Comparison of ENCODE assay signal across 8 cellular contexts in the genomic region with DNA sequence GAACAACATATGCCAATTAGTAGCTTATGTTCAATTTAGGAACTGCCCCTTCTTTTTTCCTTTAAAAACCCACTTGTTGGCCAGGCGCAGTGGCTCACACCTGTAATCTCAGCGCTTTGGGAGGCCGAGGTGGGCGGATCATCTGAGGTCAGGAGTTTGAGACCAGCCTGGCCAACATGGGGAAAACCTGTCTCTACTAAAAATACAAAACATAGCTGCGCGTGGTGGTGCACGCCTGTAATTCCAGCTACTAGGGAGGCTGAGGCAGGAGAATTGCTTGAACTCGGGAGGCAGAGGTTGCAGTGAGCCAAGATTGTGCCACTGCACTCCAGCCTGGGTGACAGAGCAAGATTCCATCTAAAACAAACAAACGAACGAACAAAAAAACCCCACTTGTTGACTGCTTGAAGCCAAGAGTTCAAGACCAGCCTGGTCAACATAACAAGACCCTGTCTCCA. TPM values are rescaled to one million over a fixed set of nuclear protein-coding genes. Genes with fewer than 3 reads are reported as not detected.
A peak's percentile ranks its signal among the peaks of the same experiment; 100 is the strongest.
DNase-seq lines count a peak whose midpoint lies in the region; ATAC-seq lines count a peak whose summit lies in the region.
"Not testable (repeated sequence)": the region's sequence is repeated elsewhere in the genome, so short reads cannot be mapped to it uniquely, and the experiment has no call there.

No MANE protein-coding gene starts in this region.

- intact Hi-C loops in activated T-helper 1 cell treated with anti-CD3 and anti-CD28 coated beads, Interleukin-12 subunit alpha, Interleukin-12 subunit beta, Interleukin-2, Interleukin-4 antibody, amounts not matched to agents 30 ng/mL and 10 ng/mL and 1 ng/mL, durations not matched to agents 14 hours and 24 hours and 36 hours (cut with micrococcal nuclease): not testable (repeated sequence)

- H3K27ac ChIP-seq in Karpas-422 (ENCODE audit: low read length): not testable (repeated sequence)

- H3K4me3 Mint-ChIP-seq in activated T-helper 1 cell treated with anti-CD3 and anti-CD28 coated beads, Interleukin-12 subunit alpha, Interleukin-12 subunit beta, Interleukin-2, Interleukin-4 antibody, amounts not matched to agents 30 ng/mL and 10 ng/mL and 1 ng/mL, durations not matched to agents 14 hours and 24 hours and 36 hours: not testable (repeated sequence)
- peak overlapping the region; percentile 18 for H3K4me3 Mint-ChIP-seq in stimulated activated memory B cell treated with anti-CD40 and anti-IgM and Interleukin-4, amounts not matched to agents 10 μg/mL and 1 μg/mL and 100 μg/mL, for 72 hours

- 0 out of 2 replicates have a peak overlapping the region, but pooled peaks have one; percentile 38 for H3K4me3 ChIP-seq in Karpas-422 (ENCODE audit: low read length)

- not testable (repeated sequence) for H3K4me1 Mint-ChIP-seq in activated T-helper 1 cell treated with anti-CD3 and anti-CD28 coated beads, Interleukin-12 subunit alpha, Interleukin-12 subunit beta, Interleukin-2, Interleukin-4 antibody, amounts not matched to agents 30 ng/mL and 10 ng/mL and 1 ng/mL, durations not matched to agents 14 hours and 24 hours and 36 hours (ENCODE audit: low read depth)
- H3K4me1 Mint-ChIP-seq in stimulated activated memory B cell treated with anti-CD40 and anti-IgM and Interleukin-4, amounts not matched to agents 10 μg/mL and 1 μg/mL and 100 μg/mL, for 72 hours: peaks cover 68% of the 10 kb centered on the region

- H3K9me3 ChIP-seq in Karpas-422 (ENCODE audit: low read length): not testable (repeated sequence)

- DNase-seq in Karpas-422; activated T-helper 1 cell treated with anti-CD3 and anti-CD28 coated beads, Interleukin-12 subunit alpha, Interleukin-12 subunit beta, Interleukin-2, Interleukin-4 antibody, amounts not matched to agents 30 ng/mL and 10 ng/mL and 1 ng/mL, durations not matched to agents 14 hours and 24 hours and 36 hours (ENCODE audit: low spot score): not testable (repeated sequence)

- H3K9ac ChIP-seq in Karpas-422 (ENCODE audit: low read length): not testable (repeated sequence)

- not testable (repeated sequence) for H3K36me3 Mint-ChIP-seq in activated T-helper 1 cell treated with anti-CD3 and anti-CD28 coated beads, Interleukin-12 subunit alpha, Interleukin-12 subunit beta, Interleukin-2, Interleukin-4 antibody, amounts not matched to agents 30 ng/mL and 10 ng/mL and 1 ng/mL, durations not matched to agents 14 hours and 24 hours and 36 hours (ENCODE audit: low read depth); stimulated activated memory B cell treated with anti-CD40 and anti-IgM and Interleukin-4, amounts not matched to agents 10 μg/mL and 1 μg/mL and 100 μg/mL, for 72 hours

- H3K27me3 ChIP-seq in Karpas-422 (ENCODE audit: low read length): peaks cover 10% of the 10 kb centered on the region

- H3K27me3 Mint-ChIP-seq in activated T-helper 1 cell treated with anti-CD3 and anti-CD28 coated beads, Interleukin-12 subunit alpha, Interleukin-12 subunit beta, Interleukin-2, Interleukin-4 antibody, amounts not matched to agents 30 ng/mL and 10 ng/mL and 1 ng/mL, durations not matched to agents 14 hours and 24 hours and 36 hours (ENCODE audit: insufficient read depth); stimulated activated memory B cell treated with anti-CD40 and anti-IgM and Interleukin-4, amounts not matched to agents 10 μg/mL and 1 μg/mL and 100 μg/mL, for 72 hours: not testable (repeated sequence)

- peak overlapping the region; percentile 77 for H3K4me2 ChIP-seq in Karpas-422 (ENCODE audit: low read depth, low read length, poor library complexity, severe bottlenecking)

- not testable (repeated sequence) for H4K20me1 ChIP-seq in Karpas-422 (ENCODE audit: insufficient read depth, low read depth, low read length)

- ATAC-seq in GM18511 (IDR thresholded peaks at IDR 0.05; ENCODE audit: unreplicated experiment) (peak; percentile 18), GM19372 (IDR thresholded peaks at IDR 0.05; ENCODE audit: low read depth, unreplicated experiment) (peak; percentile 16), GM21526 (IDR thresholded peaks at IDR 0.05; ENCODE audit: low FRiP score, unreplicated experiment) (peak; percentile 7), HG02759 (IDR thresholded peaks at IDR 0.05; ENCODE audit: unreplicated experiment) (peak; percentile 26), HG03095 (IDR thresholded peaks at IDR 0.05; ENCODE audit: unreplicated experiment) (peak; percentile 10)
- peak; percentile 11 for ATAC-seq in stimulated activated memory B cell treated with anti-CD40 and anti-IgM and Interleukin-4, amounts not matched to agents 10 μg/mL and 1 μg/mL and 100 μg/mL, for 72 hours

- H3K9me3 Mint-ChIP-seq in activated T-helper 1 cell treated with anti-CD3 and anti-CD28 coated beads, Interleukin-12 subunit alpha, Interleukin-12 subunit beta, Interleukin-2, Interleukin-4 antibody, amounts not matched to agents 30 ng/mL and 10 ng/mL and 1 ng/mL, durations not matched to agents 14 hours and 24 hours and 36 hours; stimulated activated memory B cell treated with anti-CD40 and anti-IgM and Interleukin-4, amounts not matched to agents 10 μg/mL and 1 μg/mL and 100 μg/mL, for 72 hours: not testable (repeated sequence)

- peak overlapping the region; percentile 23 for H3K27ac Mint-ChIP-seq in activated T-helper 1 cell treated with anti-CD3 and anti-CD28 coated beads, Interleukin-12 subunit alpha, Interleukin-12 subunit beta, Interleukin-2, Interleukin-4 antibody, amounts not matched to agents 30 ng/mL and 10 ng/mL and 1 ng/mL, durations not matched to agents 14 hours and 24 hours and 36 hours
- H3K27ac Mint-ChIP-seq in stimulated activated memory B cell treated with anti-CD40 and anti-IgM and Interleukin-4, amounts not matched to agents 10 μg/mL and 1 μg/mL and 100 μg/mL, for 72 hours: peak overlapping the region; percentile 82

- not testable (repeated sequence) for H3K79me2 ChIP-seq in Karpas-422 (ENCODE audit: low read length)

- not testable (repeated sequence) for H3K36me3 ChIP-seq in Karpas-422 (ENCODE audit: insufficient read depth, low read length)

- not testable (repeated sequence) for H2AFZ ChIP-seq in Karpas-422 (ENCODE audit: low read length)

- not testable (repeated sequence) for H3K9me2 ChIP-seq in Karpas-422 (replicated peaks; ENCODE audit: insufficient read depth, low read length)

- peaks cover 28% of the 10 kb centered on the region for H3K4me1 ChIP-seq in Karpas-422 (ENCODE audit: low read length)

RNA-seq across cellular contexts. Expression of gene METTL6, which starts 42.1 kb away (rescaled TPM):
- 20.9 and 23.2 TPM in 2 replicates for total RNA-seq in Karpas-422 (2014; rRNA removed; shearing (Covaris generic); ENCODE audit: low replicate concordance)
- 15.0 and 15.8 TPM in 2 replicates for total RNA-seq in activated T-helper 1 cell treated with anti-CD3 and anti-CD28 coated beads, Interleukin-12 subunit alpha, Interleukin-12 subunit beta, Interleukin-2, Interleukin-4 antibody, amounts not matched to agents 30 ng/mL and 10 ng/mL and 1 ng/mL, durations not matched to agents 14 hours and 24 hours and 36 hours

RNA-seq across cellular contexts. Expression of gene EAF1, which starts 42.1 kb away (rescaled TPM):
- total RNA-seq in Karpas-422 (2014; rRNA removed; shearing (Covaris generic); ENCODE audit: low replicate concordance): 19.8 and 29.2 TPM in 2 replicates
- 27.3 and 27.8 TPM in 2 replicates for total RNA-seq in activated T-helper 1 cell treated with anti-CD3 and anti-CD28 coated beads, Interleukin-12 subunit alpha, Interleukin-12 subunit beta, Interleukin-2, Interleukin-4 antibody, amounts not matched to agents 30 ng/mL and 10 ng/mL and 1 ng/mL, durations not matched to agents 14 hours and 24 hours and 36 hours

RNA-seq across cellular contexts. Expression of gene SH3BP5, which starts 52.9 kb away (rescaled TPM):
- 0.51 and 0.82 TPM in 2 replicates for total RNA-seq in Karpas-422 (2014; rRNA removed; shearing (Covaris generic); ENCODE audit: low replicate concordance)
- 28.0 and 30.3 TPM in 2 replicates for total RNA-seq in activated T-helper 1 cell treated with anti-CD3 and anti-CD28 coated beads, Interleukin-12 subunit alpha, Interleukin-12 subunit beta, Interleukin-2, Interleukin-4 antibody, amounts not matched to agents 30 ng/mL and 10 ng/mL and 1 ng/mL, durations not matched to agents 14 hours and 24 hours and 36 hours

Comparison
In these comparisons a context has a peak if more than half of its experiments do, and no peak if none do; other contexts are left out.
1. RNA of gene SH3BP5, which starts 52.9 kb away (total RNA-seq): 28.0 to 30.3 TPM in activated T-helper 1 cell treated with anti-CD3 and anti-CD28 coated beads, Interleukin-12 subunit alpha, Interleukin-12 subunit beta, Interleukin-2, Interleukin-4 antibody, amounts not matched to agents 30 ng/mL and 10 ng/mL and 1 ng/mL, durations not matched to agents 14 hours and 24 hours and 36 hours; 0.51 to 0.82 TPM in Karpas-422; every median in the first group is over 10 times any median in the second.
2. Peak in every context shown above with its lines, with median percentiles within 50 percentile points of each other: ATAC-seq.